ENCODE assay signal across 8 cellular contexts in the genomic region with DNA sequence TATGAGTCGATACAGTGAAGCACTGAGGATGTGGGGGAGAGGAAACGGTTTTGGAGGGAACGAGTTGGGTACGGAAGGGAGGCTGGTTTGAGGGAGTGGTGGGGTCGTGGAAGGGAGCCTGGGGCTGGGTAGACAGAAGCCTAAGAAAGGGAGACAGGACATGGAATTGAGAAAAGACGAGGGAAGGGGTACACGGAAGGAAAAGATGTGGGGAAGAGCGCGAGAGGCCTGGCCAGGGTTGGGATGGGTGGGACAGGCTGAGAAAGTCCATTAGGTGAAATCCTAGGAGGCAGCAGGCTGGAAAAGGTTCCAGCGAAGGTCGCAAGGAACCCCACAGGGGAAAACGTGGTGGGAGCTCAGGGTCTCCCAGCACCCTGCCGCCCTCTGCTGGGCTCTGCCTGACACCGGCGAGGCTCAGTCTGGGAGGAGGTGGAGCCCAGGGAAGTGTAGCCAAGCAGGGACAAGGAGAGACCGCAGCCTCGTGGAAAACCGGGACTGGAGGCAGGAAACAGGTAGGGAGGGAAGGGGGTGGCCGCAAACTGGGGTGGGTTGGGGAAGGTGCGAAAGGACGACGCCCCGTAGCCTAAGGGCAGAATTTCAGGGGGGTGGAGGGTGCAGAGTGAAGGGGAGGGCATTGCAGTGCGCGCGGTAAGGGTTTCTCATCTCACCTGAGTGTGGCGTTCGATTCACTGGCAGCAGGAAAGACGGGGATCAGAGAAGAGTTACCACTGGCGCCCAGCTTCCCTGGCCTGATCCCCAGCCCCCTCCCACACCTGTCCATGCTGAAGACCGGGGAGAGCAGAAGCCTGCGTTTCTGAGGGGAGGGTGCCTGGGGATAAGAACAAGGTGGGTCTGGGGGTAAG. TPM values are rescaled to one million over a fixed set of nuclear protein-coding genes. Genes with fewer than 3 reads are reported as not detected.
DNase-seq lines count a peak whose midpoint lies in the region; ATAC-seq and TF ChIP-seq lines count a peak whose summit lies in the region.

No MANE protein-coding gene starts in this region.

- H3K4me3 ChIP-seq in AG04449 (ENCODE audit: low read depth, low read length): peak overlapping the region; percentile 77
- peak overlapping the region; percentile 80 for H3K4me3 ChIP-seq in smooth muscle cell

- no peaks in the 10 kb centered on the region for H3K9me3 ChIP-seq in smooth muscle cell (replicated peaks; ENCODE audit: low read depth)

- H3K4me2 ChIP-seq in smooth muscle cell: peak overlapping the region; percentile 98

- peaks cover 35% of the 10 kb centered on the region for H4K20me1 ChIP-seq in smooth muscle cell (ENCODE audit: low read depth)

- DNase-seq in AG04449 (ENCODE audit: low read depth, low spot score) (no peak), GOT3 (lab: John Stamatoyannopoulos, UW) (peak; percentile 2), NCI-H446 treated with DMSO at 0.1 percent for 48 hours (lab: John Stamatoyannopoulos, UW) (peak; percentile 14), cerebellum (ENCODE audit: low spot score) (peak; percentile 83), islet precursor cell (peak; percentile 98), smooth muscle cell (lab: John Stamatoyannopoulos, UW; ENCODE audit: unreplicated experiment) (peak; percentile 54)
- peak; percentile 38 to 46 for DNase-seq in activated CD4-positive, alpha-beta T cell treated with anti-CD3 and anti-CD28 coated beads for 24 hours (ENCODE audit: low read depth in 2 of 2)

- peak; percentile 97 for TF ChIP-seq CTCF in AG04449 (IDR thresholded peaks at IDR 0.05; ENCODE audit: insufficient read depth, low read length, missing control alignments)
- peak; percentile 54 for TF ChIP-seq CTCF in smooth muscle cell (IDR thresholded peaks at IDR 0.05; ENCODE audit: borderline replicate concordance, insufficient read depth, poor library complexity, severe bottlenecking)

- POLR2A ChIA-PET in AG04449 (lab: Yijun Ruan, JAX): no interaction called here

- H3K27me3 ChIP-seq in smooth muscle cell (ENCODE audit: low read depth): no peaks in the 10 kb centered on the region

- CTCF ChIA-PET in AG04449 (lab: Yijun Ruan, JAX): interaction anchor here (34.7 kb wide), 1 partner anchor 27 kb away, joined by 692 read pairs; the partner anchor contains the start of gene MOG

- no peak overlapping the region for H3K27ac ChIP-seq in smooth muscle cell (ENCODE audit: low read depth)

- no peak for ATAC-seq in GM19035 (IDR thresholded peaks at IDR 0.05; ENCODE audit: unreplicated experiment)

- H3F3A ChIP-seq in smooth muscle cell (ENCODE audit: low read depth): no peaks in the 10 kb centered on the region

- H3K79me2 ChIP-seq in smooth muscle cell (ENCODE audit: low read depth): peaks cover 6% of the 10 kb centered on the region

- 4% methylated on average over 20 of the region's 32 CpGs for WGBS in smooth muscle cell (ENCODE audit: low lambda C conversion rate)

- peaks cover 45% of the 10 kb centered on the region for H3K4me1 ChIP-seq in smooth muscle cell (ENCODE audit: low read depth)

- no peaks in the 10 kb centered on the region for H3K36me3 ChIP-seq in smooth muscle cell (ENCODE audit: low read depth)

- peak overlapping the region; percentile 27 for H3K9ac ChIP-seq in smooth muscle cell (ENCODE audit: low read depth)

- H2AFZ ChIP-seq in smooth muscle cell (ENCODE audit: low read depth): peak overlapping the region; percentile 90

RNA-seq across cellular contexts. Expression of gene GABBR1, which starts 4.3 kb away (rescaled TPM):
- 133 TPM for total RNA-seq in cerebellum
- 26.0 and 43.9 TPM in 2 replicates for total RNA-seq in smooth muscle cell
- polyA plus RNA-seq in smooth muscle cell: 13.2 and 24.0 TPM in 2 replicates

RNA-seq across cellular contexts. Expression of gene MOG, which starts 28.2 kb away (rescaled TPM):
- total RNA-seq in cerebellum (0.18 TPM), smooth muscle cell (not detected in 2 replicates)
- polyA plus RNA-seq in smooth muscle cell: not detected in 2 replicates

RNA-seq across cellular contexts. Expression of gene OR2H2, which starts 43.7 kb away (rescaled TPM):
- total RNA-seq in cerebellum (not detected), smooth muscle cell (not detected in 2 replicates)
- polyA plus RNA-seq in smooth muscle cell: 0.19 TPM in 1 of 2 replicates, not detected in the other

RNA-seq across cellular contexts. Expression of gene ZFP57, which starts 52.3 kb away (rescaled TPM):
- total RNA-seq in cerebellum: not detected
- not detected in 2 replicates for total RNA-seq in smooth muscle cell
- polyA plus RNA-seq in smooth muscle cell: 0.38 TPM in 1 of 2 replicates, not detected in the other
